Comparison of ENCODE assay signal across 9 cellular contexts in genomic region chr10:124462348-124462695, GRCh38. TPM values are rescaled to one million over a fixed set of nuclear protein-coding genes. Genes with fewer than 3 reads are reported as not detected.
DNase-seq lines count a peak whose midpoint lies in the region; ATAC-seq and TF ChIP-seq lines count a peak whose summit lies in the region.
"Had no signal": no experiment of that assay in that cellular context is flagged by ENCODE, and none has a peak within 500 bp of the region (broad histone marks: within the 10 kb centered on the region; RNA-seq: fewer than 3 reads in every experiment).

No MANE protein-coding gene starts in this region.

- no peaks in the 10 kb centered on the region for H3K9me3 Mint-ChIP-seq in activated T-cell treated with anti-CD3 and anti-CD28 coated beads, Interleukin-2, amount 50 U/mL, for 24 hours

- H3K36me3 Mint-ChIP-seq in activated T-cell treated with anti-CD3 and anti-CD28 coated beads, Interleukin-2, amount 50 U/mL, for 24 hours (ENCODE audit: low read depth): peaks cover 3% of the 10 kb centered on the region

- ATAC-seq in lower lobe of right lung: no peak

- intact Hi-C loops in lower lobe of right lung (cut with DNase I) (no loop called here), tibial artery (cut with DNase I; ENCODE audit: low total_unique reads) (no loop called here)

- peaks cover 26% of the 10 kb centered on the region for H3K4me1 Mint-ChIP-seq in activated T-cell treated with anti-CD3 and anti-CD28 coated beads, Interleukin-2, amount 50 U/mL, for 24 hours (ENCODE audit: low read depth)

- peaks cover 13% of the 10 kb centered on the region for H3K4me1 ChIP-seq in lower lobe of right lung
- peaks cover 0 to 6% (median 0%) of the 10 kb centered on the region in 4 donors for H3K4me1 ChIP-seq in tibial artery

- H3K27me3 Mint-ChIP-seq in activated T-cell treated with anti-CD3 and anti-CD28 coated beads, Interleukin-2, amount 50 U/mL, for 24 hours: peaks cover 3% of the 10 kb centered on the region

- H3K9me3 ChIP-seq in lower lobe of right lung (no peaks in the 10 kb centered on the region), tibial artery (no peaks in the 10 kb centered on the region)

- no peak for DNase-seq in activated T-cell treated with anti-CD3 and anti-CD28 coated beads, Interleukin-2, amount 50 U/mL, for 24 hours
- DNase-seq in activated T-cell treated with anti-CD3 and anti-CD28 coated beads, Interleukin-2, amount 50 U/mL, for 48 hours: no peak
- DNase-seq in astrocyte of the spinal cord (ENCODE audit: low read depth, low spot score) (no peak), lower lobe of right lung (no peak), tibial artery (no peak), GM03348 (ENCODE audit: low spot score) (no peak), DMS53 treated with DMSO at 0.1 percent for 48 hours (lab: John Stamatoyannopoulos, UW; ENCODE audit: unreplicated experiment) (no peak), NCI-H69 (lab: John Stamatoyannopoulos, UW) (no peak)

- H3K4me3 ChIP-seq in astrocyte of the spinal cord (ENCODE audit: low read depth, low read length) (peak overlapping the region; percentile 68), lower lobe of right lung (peak overlapping the region; percentile 74), tibial artery (peak overlapping the region; percentile 63 to 77)

- H3K27ac ChIP-seq in lower lobe of right lung (peak overlapping the region; percentile 76), tibial artery (peak overlapping the region; percentile 70 to 83)

- no peaks in the 10 kb centered on the region for H3K27me3 ChIP-seq in lower lobe of right lung (ENCODE audit: low read depth)
- no peaks in the 10 kb centered on the region for H3K27me3 ChIP-seq in tibial artery

- TF ChIP-seq CTCF in astrocyte of the spinal cord (IDR thresholded peaks at IDR 0.05; ENCODE audit: low read depth, low read length) (no peak), lower lobe of right lung (IDR thresholded peaks at IDR 0.05) (no peak), tibial artery (IDR thresholded peaks at IDR 0.05) (no peak)

- H3K36me3 ChIP-seq in lower lobe of right lung: no peaks in the 10 kb centered on the region
- no peaks in the 10 kb centered on the region for H3K36me3 ChIP-seq in tibial artery

- H3K27ac Mint-ChIP-seq in activated T-cell treated with anti-CD3 and anti-CD28 coated beads, Interleukin-2, amount 50 U/mL, for 24 hours: peak overlapping the region; percentile 86

- in situ Hi-C loops in astrocyte of the spinal cord (cut with HindIII; ENCODE audit: low sequenced_read_pairs): no loop called here

- H3K4me3 Mint-ChIP-seq in activated T-cell treated with anti-CD3 and anti-CD28 coated beads, Interleukin-2, amount 50 U/mL, for 24 hours: peak overlapping the region; percentile 85

RNA-seq across cellular contexts. Expression of gene LHPP, which starts 0.7 kb away (rescaled TPM):
- total RNA-seq in lower lobe of right lung: 17.8 TPM

RNA-seq across cellular contexts. Expression of gene NKX1-2, which starts 12.5 kb away (rescaled TPM):
- total RNA-seq in lower lobe of right lung: not detected
- total RNA-seq: activated CD8-positive, alpha-beta memory T cell treated with anti-CD3 and anti-CD28 coated beads for 36 hours had no signal

RNA-seq across cellular contexts. Expression of gene OAT, which starts 43.6 kb away (rescaled TPM):
- 54.2 TPM for total RNA-seq in lower lobe of right lung
